In genomic region chr2:1793001-1793867, GRCh38 we compare ENCODE assay signal across 17 cellular contexts. TPM values are rescaled to one million over a fixed set of nuclear protein-coding genes. Genes with fewer than 3 reads are reported as not detected.
"Had no signal": no experiment of that assay in that cellular context is flagged by ENCODE, and none has a peak within 500 bp of the region (broad histone marks: within the 10 kb centered on the region; RNA-seq: fewer than 3 reads in every experiment).

No MANE protein-coding gene starts in this region.

- H3K36me3 ChIP-seq: thyroid gland had no signal

- H3K36me3 Mint-ChIP-seq: activated naive CD8-positive, alpha-beta T cell treated with anti-CD3 and anti-CD28 coated beads for 36 hours; memory B cell; natural killer cell treated with Interleukin-12 subunit alpha and Interleukin-12 subunit beta and Interleukin-15 and Interleukin-18, amount 100 ng/mL, for 72 hours had no signal

- H3K27me3 ChIP-seq: body of pancreas, thyroid gland had no signal

- H3K4me1 Mint-ChIP-seq: activated naive CD8-positive, alpha-beta T cell treated with anti-CD3 and anti-CD28 coated beads for 36 hours; memory B cell; T-helper 17 cell had no signal

- H3K4me3 Mint-ChIP-seq: activated CD8-positive, alpha-beta T cell treated with anti-CD3 and anti-CD28 coated beads for 36 hours; activated naive CD8-positive, alpha-beta T cell treated with anti-CD3 and anti-CD28 coated beads for 36 hours; memory B cell; natural killer cell treated with Interleukin-12 subunit alpha and Interleukin-12 subunit beta and Interleukin-15 and Interleukin-18, amount 100 ng/mL, for 72 hours; T-helper 17 cell had no signal

- FAIRE-seq: frontal cortex had no signal

- DNase-seq: activated CD4-positive, alpha-beta T cell treated with anti-CD3 and anti-CD28 coated beads for 4 hours; activated CD8-positive, alpha-beta memory T cell treated with anti-CD3 and anti-CD28 coated beads, Interleukin-2, amount 50 U/mL, for 4 hours; activated CD8-positive, alpha-beta T cell treated with anti-CD3 and anti-CD28 coated beads for 36 hours; activated naive CD8-positive, alpha-beta T cell treated with anti-CD3 and anti-CD28 coated beads for 36 hours; activated T-cell treated with anti-CD3 and anti-CD28 coated beads, Interleukin-2, amount 50 U/mL, for 48 hours; amygdala; body of pancreas; dermis blood vessel endothelial cell; islet precursor cell; stimulated activated CD4-positive, alpha-beta T cell treated with anti-CD3 and anti-CD28 coated beads, Interleukin-12 subunit alpha, Interleukin-12 subunit beta, amount 100 ng/mL, for 4 hours; stimulated activated CD4-positive, alpha-beta T cell treated with anti-CD3 and anti-CD28 coated beads, Interleukin-2, amount 100 ng/mL, for 24 hours; T-helper 17 cell; thyroid gland had no signal

- ATAC-seq: activated CD8-positive, alpha-beta T cell treated with anti-CD3 and anti-CD28 coated beads for 36 hours; body of pancreas; left lobe of liver; natural killer cell treated with Interleukin-12 subunit alpha and Interleukin-12 subunit beta and Interleukin-15 and Interleukin-18, amount 100 ng/mL, for 72 hours; T-helper 17 cell had no signal

- H3K9me3 ChIP-seq: body of pancreas, thyroid gland had no signal

- H3K9me3 Mint-ChIP-seq: activated CD8-positive, alpha-beta T cell treated with anti-CD3 and anti-CD28 coated beads for 36 hours; activated naive CD8-positive, alpha-beta T cell treated with anti-CD3 and anti-CD28 coated beads for 36 hours; memory B cell; natural killer cell treated with Interleukin-12 subunit alpha and Interleukin-12 subunit beta and Interleukin-15 and Interleukin-18, amount 100 ng/mL, for 72 hours had no signal

- H3K27ac ChIP-seq: body of pancreas, thyroid gland had no signal

- H3K4me1 ChIP-seq: body of pancreas had no signal

- H3K27ac Mint-ChIP-seq: activated CD8-positive, alpha-beta T cell treated with anti-CD3 and anti-CD28 coated beads for 36 hours; activated naive CD8-positive, alpha-beta T cell treated with anti-CD3 and anti-CD28 coated beads for 36 hours; memory B cell; natural killer cell treated with Interleukin-12 subunit alpha and Interleukin-12 subunit beta and Interleukin-15 and Interleukin-18, amount 100 ng/mL, for 72 hours; T-helper 17 cell had no signal

- H3K4me3 ChIP-seq: body of pancreas, thyroid gland had no signal

RNA-seq across cellular contexts. Expression of gene PXDN, which starts 48.9 kb away (rescaled TPM):
- total RNA-seq: T-helper 17 cell had no signal
